8 cellular contexts compared by ENCODE assay signal in genomic region chr13:45340422-45341033, GRCh38. TPM values are rescaled to one million over a fixed set of nuclear protein-coding genes. Genes with fewer than 3 reads are reported as not detected.
A peak's percentile ranks its signal among the peaks of the same experiment; 100 is the strongest.
DNase-seq lines count a peak whose midpoint lies in the region; ATAC-seq and TF ChIP-seq lines count a peak whose summit lies in the region.

No MANE protein-coding gene starts in this region.

- peak; percentile 86 for TF ChIP-seq POLR2A in prostate gland (IDR thresholded peaks at IDR 0.05)

- DNase-seq in GM10248 (ENCODE audit: extremely low spot score) (peak; percentile 65), HEK293T (ENCODE audit: extremely low spot score) (peak; percentile 72), MV-4-11 (lab: John Stamatoyannopoulos, UW) (peak; percentile 81), T-helper 1 cell (peak; percentile 65 to 89 (median 74)), amygdala (lab: John Stamatoyannopoulos, UW) (peak; percentile 23 to 90 (median 76)), left ventricle myocardium inferior (peak; percentile 92), prostate gland (ENCODE audit: low spot score) (peak; percentile 91), upper lobe of right lung (peak; percentile 97)

- intact Hi-C loops in left ventricle myocardium inferior (cut with micrococcal nuclease), result no loop called here
- intact Hi-C loops in prostate gland (cut with DNase I), result loop anchor here (5.0 kb wide), 1 partner anchor 77 kb away; the partner anchor contains the start of gene SLC25A30
- intact Hi-C loops in upper lobe of right lung (cut with DNase I), result no loop called here

- no peaks in the 10 kb centered on the region for H3K27me3 ChIP-seq in left ventricle myocardium inferior (ENCODE audit: low read depth)
- H3K27me3 ChIP-seq in prostate gland (replicated peaks; ENCODE audit: insufficient read depth), result no peaks in the 10 kb centered on the region
- no peaks in the 10 kb centered on the region for H3K27me3 ChIP-seq in upper lobe of right lung

- peaks cover 68% of the 10 kb centered on the region for H3K4me1 ChIP-seq in left ventricle myocardium inferior
- peaks cover 16% of the 10 kb centered on the region for H3K4me1 ChIP-seq in prostate gland (replicated peaks)
- peaks cover 51% of the 10 kb centered on the region for H3K4me1 ChIP-seq in upper lobe of right lung

- peak; percentile 25 for TF ChIP-seq CTCF in GM10248 (IDR thresholded peaks at IDR 0.05; ENCODE audit: control extremely low read depth, extremely low read depth, low read depth, missing control alignments)
- peak; percentile 73 for TF ChIP-seq CTCF in left ventricle myocardium inferior (IDR thresholded peaks at IDR 0.05; ENCODE audit: borderline replicate concordance)
- peak; percentile 28 to 91 (median 56) for TF ChIP-seq CTCF in prostate gland (IDR thresholded peaks at IDR 0.05)
- TF ChIP-seq CTCF in upper lobe of right lung (IDR thresholded peaks at IDR 0.05), result peak; percentile 54

- H3K27ac ChIP-seq in left ventricle myocardium inferior (replicated peaks) (peak overlapping the region; percentile 100), prostate gland (peak overlapping the region; percentile 100), upper lobe of right lung (peak overlapping the region; percentile 100)

- no peaks in the 10 kb centered on the region for H3K9me3 ChIP-seq in left ventricle myocardium inferior (replicated peaks)
- no peaks in the 10 kb centered on the region for H3K9me3 ChIP-seq in prostate gland
- no peaks in the 10 kb centered on the region for H3K9me3 ChIP-seq in upper lobe of right lung

- POLR2A ChIA-PET in GM10248 (lab: Yijun Ruan, JAX), result interaction anchor here (0.6 to 2.0 kb wide), 6 partner anchors 8 to 73 kb away, joined by 3 to 5 read pairs (median 4); no protein-coding TSS in a partner anchor
- POLR2A ChIA-PET in HEK293T (lab: Yijun Ruan, JAX), result interaction anchor here (0.6 to 2.6 kb wide), 5 partner anchors 9 to 78 kb away, joined by 4 to 11 read pairs (median 5); partner anchors contain the start of gene SLC25A30

- H3K4me3 ChIP-seq in left ventricle myocardium inferior (peak overlapping the region; percentile 93), prostate gland (peak overlapping the region; percentile 96 to 100), upper lobe of right lung (peak overlapping the region; percentile 99)

- peak; percentile 76 for ATAC-seq in upper lobe of right lung

- CTCF ChIA-PET in GM10248 (lab: Yijun Ruan, JAX) (interaction anchor here (1.0 to 2.5 kb wide), 10 partner anchors 9 to 294 kb away, joined by 3 to 11 read pairs (median 4); no protein-coding TSS in a partner anchor), HEK293T (lab: Yijun Ruan, JAX) (interaction anchor here (0.6 kb wide), 2 partner anchors 66 to 111 kb away, joined by 3 read pairs; no protein-coding TSS in a partner anchor)

- H3K36me3 ChIP-seq in left ventricle myocardium inferior, result peaks cover 61% of the 10 kb centered on the region
- H3K36me3 ChIP-seq in prostate gland, result peaks cover 4 to 5% of the 10 kb centered on the region in 2 donors
- peaks cover 47% of the 10 kb centered on the region for H3K36me3 ChIP-seq in upper lobe of right lung

- 0% methylated on average over 47 of the region's 64 CpGs for WGBS in prostate gland

TF ChIP-seq in HEK293T, 16 proteins besides CTCF, POLR2A, EP300 and RAD21:
- TF ChIP-seq BHLHE40 (IDR thresholded peaks at IDR 0.05; ENCODE audit: borderline replicate concordance), result no peak
- no peak for TF ChIP-seq TARDBP (IDR thresholded peaks at IDR 0.05)
- TF ChIP-seq FOXK2 (IDR thresholded peaks at IDR 0.05), result no peak
- no peak for TF ChIP-seq SP1 (IDR thresholded peaks at IDR 0.05)
- TF ChIP-seq L3MBTL2 (conservative IDR thresholded peaks at IDR 0.05), result peak; percentile 86

RNA-seq across cellular contexts. Expression of gene TPT1, which starts 0.5 kb away (rescaled TPM):
- total RNA-seq in left ventricle myocardium inferior (4,332 TPM), prostate gland (1,000 to 10,000 TPM; 1,725 to 2,682 TPM), upper lobe of right lung (4,924 TPM)

Comparison
In these comparisons a context has a peak if more than half of its experiments do, and no peak if none do; other contexts are left out.
1. Peak in every context shown above with its lines: DNase-seq, ATAC-seq, H3K4me3 ChIP-seq and H3K27ac ChIP-seq.